In the genomic region with DNA sequence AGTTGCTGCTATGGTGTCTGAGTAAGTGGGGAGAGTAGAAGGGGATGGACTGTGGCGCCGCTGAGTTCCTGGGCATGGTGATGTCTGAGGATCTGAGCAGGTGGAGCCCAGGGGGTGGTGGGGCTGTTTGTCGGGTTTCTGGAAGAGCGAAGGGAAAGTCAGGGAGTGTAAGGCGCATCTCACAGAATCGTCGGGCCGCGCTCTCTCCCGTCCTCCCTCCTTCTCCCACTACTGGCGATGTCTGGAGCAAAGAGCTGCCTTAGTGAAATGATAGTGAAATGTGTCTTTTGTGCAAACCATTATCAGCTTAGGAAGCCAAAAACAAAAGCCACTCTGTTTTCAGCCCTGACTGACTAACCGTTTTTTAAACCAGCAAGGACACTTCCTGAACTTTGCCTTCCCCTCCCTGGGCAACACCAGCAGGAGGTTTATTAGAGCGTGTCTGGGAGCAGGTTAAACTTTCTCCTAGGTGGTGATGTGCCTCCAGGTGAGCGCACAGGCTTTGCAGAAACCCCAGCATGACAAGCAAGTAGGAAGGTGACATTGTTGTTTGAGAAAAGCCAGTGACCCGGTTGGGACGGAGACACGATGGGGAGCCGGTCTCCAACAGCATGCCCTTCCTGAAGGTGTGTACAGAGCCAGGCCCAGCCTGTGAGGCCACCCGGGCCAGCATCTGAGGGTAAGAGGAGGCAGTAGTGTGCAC, we compare ENCODE assay signal across 19 cellular contexts. TPM values are rescaled to one million over a fixed set of nuclear protein-coding genes. Genes with fewer than 3 reads are reported as not detected.
DNase-seq lines count a peak whose midpoint lies in the region; ATAC-seq and TF ChIP-seq lines count a peak whose summit lies in the region.
"Had no signal": no experiment of that assay in that cellular context is flagged by ENCODE, and none has a peak within 500 bp of the region (broad histone marks: within the 10 kb centered on the region; RNA-seq: fewer than 3 reads in every experiment).

No MANE protein-coding gene starts in this region.

- POLR2A ChIA-PET in Caco-2 (lab: Charles Lee) = no interaction called here

- H3K9me3 ChIP-seq in Caco-2 = no peaks in the 10 kb centered on the region
- H3K9me3 ChIP-seq in osteoblast (ENCODE audit: low read depth, low read length) = no peaks in the 10 kb centered on the region
- H3K9me3 ChIP-seq: heart right ventricle had no signal

- BruUV-seq in Caco-2 (replicated peaks; lab: Mats Ljungman, UMichigan) = no TSS peak

- no peaks in the 10 kb centered on the region for H3K4me1 ChIP-seq in Caco-2
- H3K4me1 ChIP-seq in osteoblast (ENCODE audit: insufficient read depth, low read length) = peaks cover 4% of the 10 kb centered on the region

- peak overlapping the region; percentile 57 for H3K27ac Mint-ChIP-seq in Caco-2 (ENCODE audit: unreplicated experiment)
- H3K27ac Mint-ChIP-seq: activated CD4-positive, alpha-beta memory T cell treated with anti-CD3 and anti-CD28 coated beads, Interleukin-2, amount 10 ng/mL, durations not matched to agents 7 days and 5 days; activated naive CD8-positive, alpha-beta T cell treated with anti-CD3 and anti-CD28 coated beads, Interleukin-2, amount 10 ng/mL, durations not matched to agents 7 days and 5 days; CD4-positive, alpha-beta T cell had no signal

- no peaks in the 10 kb centered on the region for H3K27me3 Mint-ChIP-seq in Caco-2 (ENCODE audit: insufficient read depth, unreplicated experiment)
- H3K27me3 Mint-ChIP-seq: activated CD4-positive, alpha-beta memory T cell treated with anti-CD3 and anti-CD28 coated beads, Interleukin-2, amount 10 ng/mL, durations not matched to agents 7 days and 5 days; activated naive CD8-positive, alpha-beta T cell treated with anti-CD3 and anti-CD28 coated beads, Interleukin-2, amount 10 ng/mL, durations not matched to agents 7 days and 5 days; CD4-positive, alpha-beta T cell had no signal

- H3K36me3 ChIP-seq in Caco-2 (ENCODE audit: control insufficient read depth, insufficient read depth, low read length) = no peaks in the 10 kb centered on the region; the same call in 1 of the 2 replicates
- H3K36me3 ChIP-seq in osteoblast (ENCODE audit: insufficient read depth, low read length) = no peaks in the 10 kb centered on the region

- intact Hi-C loops in Caco-2 (cut with micrococcal nuclease; ENCODE audit: unreplicated experiment) = no loop called here

- H3K4me3 ChIP-seq in Caco-2 (ENCODE audit: low read depth, low read length) (no peak overlapping the region), osteoblast (ENCODE audit: insufficient read depth, low read length) (no peak overlapping the region)
- H3K4me3 ChIP-seq: heart right ventricle had no signal

- H3K79me2 ChIP-seq in osteoblast (ENCODE audit: insufficient read depth, low read length) = peaks cover 8% of the 10 kb centered on the region

- no peak overlapping the region for H3K4me2 ChIP-seq in osteoblast (ENCODE audit: insufficient read depth, low read length)

- H3K4me1 Mint-ChIP-seq in Caco-2 (ENCODE audit: low read depth, unreplicated experiment) = peaks cover 10% of the 10 kb centered on the region
- H3K4me1 Mint-ChIP-seq: activated CD4-positive, alpha-beta memory T cell treated with anti-CD3 and anti-CD28 coated beads, Interleukin-2, amount 10 ng/mL, durations not matched to agents 7 days and 5 days; activated naive CD8-positive, alpha-beta T cell treated with anti-CD3 and anti-CD28 coated beads, Interleukin-2, amount 10 ng/mL, durations not matched to agents 7 days and 5 days had no signal

- DNase-seq in Caco-2 (no peak), inferior parietal cortex (ENCODE audit: extremely low spot score) (peak; percentile 42), osteoblast (ENCODE audit: insufficient read length, low spot score, missing footprints) (peak; percentile 59), SW480 (ENCODE audit: low spot score) (no peak), HPDE6-E6E7 (ENCODE audit: extremely low spot score) (no peak)
- DNase-seq in effector CD8-positive, alpha-beta T cell (lab: John Stamatoyannopoulos, UW) = no peak
- DNase-seq: activated CD4-positive, alpha-beta memory T cell treated with anti-CD3 and anti-CD28 coated beads, Interleukin-2, amount 10 ng/mL, durations not matched to agents 7 days and 5 days; activated naive CD8-positive, alpha-beta T cell treated with anti-CD3 and anti-CD28 coated beads, Interleukin-2, amount 10 ng/mL, durations not matched to agents 7 days and 5 days; activated T-cell treated with anti-CD3 and anti-CD28 coated beads, Interleukin-2, amount 50 U/mL, for 48 hours; CD4-positive, alpha-beta T cell; heart right ventricle; left ventricle myocardium superior; NCI-H187 treated with DMSO at 0.1 percent for 48 hours; NCI-H69; stimulated activated CD4-positive, alpha-beta T cell treated with anti-CD3 and anti-CD28 coated beads, Interleukin-4, amount 100 ng/mL, for 4 hours; SW 1271; trophoblast cell had no signal

- TF ChIP-seq CTCF in Caco-2 (IDR thresholded peaks at IDR 0.05; ENCODE audit: insufficient read depth in 1 of 2, low read depth in 1 of 2, low read length in 1 of 2, severe bottlenecking in 1 of 2, unreplicated experiment in 1 of 2) (no peak), osteoblast (IDR thresholded peaks at IDR 0.05; ENCODE audit: extremely low read depth, low read depth, low read length) (no peak)

- H3K27me3 ChIP-seq in Caco-2 (replicated peaks; ENCODE audit: control insufficient read depth, insufficient read depth, low read length) (no peaks in the 10 kb centered on the region), osteoblast (ENCODE audit: insufficient read depth, low read length) (no peaks in the 10 kb centered on the region)
- H3K27me3 ChIP-seq: heart right ventricle had no signal

- H4K20me1 ChIP-seq in osteoblast (ENCODE audit: insufficient read depth, low read length) = peaks cover 26% of the 10 kb centered on the region

- no peak overlapping the region for H2AFZ ChIP-seq in osteoblast (ENCODE audit: low read length)

- ATAC-seq in GM19395 (IDR thresholded peaks at IDR 0.05; ENCODE audit: unreplicated experiment) = no peak
- ATAC-seq: heart right ventricle, left ventricle myocardium superior had no signal

- no peaks in the 10 kb centered on the region for H3K9me3 Mint-ChIP-seq in Caco-2 (ENCODE audit: unreplicated experiment)
- H3K9me3 Mint-ChIP-seq: activated CD4-positive, alpha-beta memory T cell treated with anti-CD3 and anti-CD28 coated beads, Interleukin-2, amount 10 ng/mL, durations not matched to agents 7 days and 5 days; activated naive CD8-positive, alpha-beta T cell treated with anti-CD3 and anti-CD28 coated beads, Interleukin-2, amount 10 ng/mL, durations not matched to agents 7 days and 5 days; CD4-positive, alpha-beta T cell had no signal

- H3K36me3 Mint-ChIP-seq in Caco-2 (ENCODE audit: insufficient read depth, unreplicated experiment) = peaks cover 5% of the 10 kb centered on the region
- H3K36me3 Mint-ChIP-seq: activated naive CD8-positive, alpha-beta T cell treated with anti-CD3 and anti-CD28 coated beads, Interleukin-2, amount 10 ng/mL, durations not matched to agents 7 days and 5 days had no signal

- CTCF ChIA-PET in Caco-2 (lab: Charles Lee) = interaction anchor here (1.0 kb wide), 1 partner anchor 38 kb away, joined by 3 read pairs; no protein-coding TSS in a partner anchor

- no peak overlapping the region for H3K4me3 Mint-ChIP-seq in Caco-2 (ENCODE audit: unreplicated experiment)
- H3K4me3 Mint-ChIP-seq: activated CD4-positive, alpha-beta memory T cell treated with anti-CD3 and anti-CD28 coated beads, Interleukin-2, amount 10 ng/mL, durations not matched to agents 7 days and 5 days; activated naive CD8-positive, alpha-beta T cell treated with anti-CD3 and anti-CD28 coated beads, Interleukin-2, amount 10 ng/mL, durations not matched to agents 7 days and 5 days; CD4-positive, alpha-beta T cell had no signal

- H3K27ac ChIP-seq in angular gyrus (ENCODE audit: low read depth, low read length) (peak overlapping the region; percentile 83), osteoblast (ENCODE audit: low read depth, low read length) (no peak overlapping the region)
- H3K27ac ChIP-seq: heart right ventricle had no signal

RNA-seq across cellular contexts. Expression of a gene that starts 49.1 kb away (rescaled TPM):
- 31.3 and 35.8 TPM in 2 replicates for total RNA-seq in Caco-2 (2022)
- total RNA-seq in osteoblast = 22.7 and 25.3 TPM in 2 replicates

RNA-seq across cellular contexts. Expression of a gene that starts 52.9 kb away (rescaled TPM):
- total RNA-seq in Caco-2 (2022) = 85.3 and 87.9 TPM in 2 replicates
- total RNA-seq in osteoblast = 25.3 and 27.1 TPM in 2 replicates

Comparison
In these comparisons a context has a peak if more than half of its experiments do, and no peak if none do; other contexts are left out.
1. DNase-seq: peak in inferior parietal cortex (single experiment) and osteoblast (single experiment); none in Caco-2 (0 of 2), SW480 (single experiment), effector CD8-positive, alpha-beta T cell (single experiment) and HPDE6-E6E7 (single experiment).